Comparison of ENCODE assay signal across 15 cellular contexts in genomic region chr12:56297400-56297799, GRCh38. TPM values are rescaled to one million over a fixed set of nuclear protein-coding genes. Genes with fewer than 3 reads are reported as not detected.
DNase-seq lines count a peak whose midpoint lies in the region; ATAC-seq and TF ChIP-seq lines count a peak whose summit lies in the region.
"Had no signal": no experiment of that assay in that cellular context is flagged by ENCODE, and none has a peak within 500 bp of the region (broad histone marks: within the 10 kb centered on the region; RNA-seq: fewer than 3 reads in every experiment).

No MANE protein-coding gene starts in this region.

- in situ Hi-C loops in G401 (cut with HindIII; ENCODE audit: low sequenced_read_pairs): loop anchor here (10.0 kb wide), 1 partner anchor 93 kb away; no protein-coding TSS in a partner anchor

- H3K9me3 Mint-ChIP-seq in activated CD4-positive, alpha-beta T cell treated with anti-CD3 and anti-CD28 coated beads, Interleukin-2, amount 10 ng/mL, durations not matched to agents 7 days and 5 days: no peaks in the 10 kb centered on the region
- no peaks in the 10 kb centered on the region for H3K9me3 Mint-ChIP-seq in activated naive CD8-positive, alpha-beta T cell treated with anti-CD3 and anti-CD28 coated beads, Interleukin-2, amount 10 ng/mL, durations not matched to agents 7 days and 5 days
- H3K9me3 Mint-ChIP-seq in osteocyte (ENCODE audit: unreplicated experiment): no peaks in the 10 kb centered on the region

- no peak overlapping the region for H3K4me3 Mint-ChIP-seq in activated CD4-positive, alpha-beta T cell treated with anti-CD3 and anti-CD28 coated beads, Interleukin-2, amount 10 ng/mL, durations not matched to agents 7 days and 5 days
- H3K4me3 Mint-ChIP-seq in activated naive CD8-positive, alpha-beta T cell treated with anti-CD3 and anti-CD28 coated beads, Interleukin-2, amount 10 ng/mL, durations not matched to agents 7 days and 5 days: peak overlapping the region; percentile 40
- peak overlapping the region; percentile 10 for H3K4me3 Mint-ChIP-seq in osteocyte (ENCODE audit: unreplicated experiment)

- H3K27ac Mint-ChIP-seq in activated CD4-positive, alpha-beta T cell treated with anti-CD3 and anti-CD28 coated beads, Interleukin-2, amount 10 ng/mL, durations not matched to agents 7 days and 5 days: peak overlapping the region; percentile 11
- peak overlapping the region; percentile 30 for H3K27ac Mint-ChIP-seq in activated naive CD8-positive, alpha-beta T cell treated with anti-CD3 and anti-CD28 coated beads, Interleukin-2, amount 10 ng/mL, durations not matched to agents 7 days and 5 days
- peak overlapping the region; percentile 14 for H3K27ac Mint-ChIP-seq in osteocyte (ENCODE audit: unreplicated experiment)

- POLR2A ChIA-PET in activated CD4-positive, alpha-beta T cell treated with anti-CD3 and anti-CD28 coated beads, Interleukin-2, amount 10 ng/mL, durations not matched to agents 7 days and 5 days (lab: Charles Lee): no interaction called here
- POLR2A ChIA-PET in activated naive CD8-positive, alpha-beta T cell treated with anti-CD3 and anti-CD28 coated beads, Interleukin-2, amount 10 ng/mL, durations not matched to agents 7 days and 5 days (lab: Charles Lee): no interaction called here

- TF ChIP-seq CTCF in osteocyte (IDR thresholded peaks at IDR 0.05): no peak

- ATAC-seq in activated naive CD8-positive, alpha-beta T cell treated with anti-CD3 and anti-CD28 coated beads, Interleukin-2, amount 10 ng/mL, durations not matched to agents 7 days and 5 days (ENCODE audit: low read depth): no peak
- no peak for ATAC-seq in GM19328 (IDR thresholded peaks at IDR 0.05; ENCODE audit: unreplicated experiment)
- ATAC-seq: left lobe of liver had no signal

- H3K36me3 Mint-ChIP-seq in activated CD4-positive, alpha-beta T cell treated with anti-CD3 and anti-CD28 coated beads, Interleukin-2, amount 10 ng/mL, durations not matched to agents 7 days and 5 days (ENCODE audit: low read depth): peaks cover 24% of the 10 kb centered on the region
- H3K36me3 Mint-ChIP-seq in activated naive CD8-positive, alpha-beta T cell treated with anti-CD3 and anti-CD28 coated beads, Interleukin-2, amount 10 ng/mL, durations not matched to agents 7 days and 5 days: peaks cover 22% of the 10 kb centered on the region
- H3K36me3 Mint-ChIP-seq in osteocyte (ENCODE audit: unreplicated experiment): peaks cover 4% of the 10 kb centered on the region

- no peaks in the 10 kb centered on the region for H3K27me3 Mint-ChIP-seq in activated CD4-positive, alpha-beta T cell treated with anti-CD3 and anti-CD28 coated beads, Interleukin-2, amount 10 ng/mL, durations not matched to agents 7 days and 5 days
- no peaks in the 10 kb centered on the region for H3K27me3 Mint-ChIP-seq in activated naive CD8-positive, alpha-beta T cell treated with anti-CD3 and anti-CD28 coated beads, Interleukin-2, amount 10 ng/mL, durations not matched to agents 7 days and 5 days
- H3K27me3 Mint-ChIP-seq in osteocyte (ENCODE audit: unreplicated experiment): no peaks in the 10 kb centered on the region

- CTCF ChIA-PET in activated CD4-positive, alpha-beta T cell treated with anti-CD3 and anti-CD28 coated beads, Interleukin-2, amount 10 ng/mL, durations not matched to agents 7 days and 5 days (lab: Charles Lee): interaction anchor here (1.5 to 2.3 kb wide), 4 partner anchors 8 to 77 kb away, joined by 3 to 8 read pairs (median 4); partner anchors contain the start of gene CNPY2

- peaks cover 60% of the 10 kb centered on the region for H3K4me1 Mint-ChIP-seq in activated CD4-positive, alpha-beta T cell treated with anti-CD3 and anti-CD28 coated beads, Interleukin-2, amount 10 ng/mL, durations not matched to agents 7 days and 5 days
- peaks cover 41% of the 10 kb centered on the region for H3K4me1 Mint-ChIP-seq in activated naive CD8-positive, alpha-beta T cell treated with anti-CD3 and anti-CD28 coated beads, Interleukin-2, amount 10 ng/mL, durations not matched to agents 7 days and 5 days
- peaks cover 41% of the 10 kb centered on the region for H3K4me1 Mint-ChIP-seq in osteocyte (ENCODE audit: unreplicated experiment)

- no peak for DNase-seq in activated CD4-positive, alpha-beta T cell treated with anti-CD3 and anti-CD28 coated beads, Interleukin-2, amount 10 ng/mL, durations not matched to agents 7 days and 5 days
- no peak for DNase-seq in activated CD4-positive, alpha-beta T cell treated with anti-CD3 and anti-CD28 coated beads, Interleukin-2, amount 50 U/mL, for 1 hour
- DNase-seq in LHCN-M2 (ENCODE audit: low read depth): peak; percentile 11
- no peak for DNase-seq in activated naive CD8-positive, alpha-beta T cell treated with anti-CD3 and anti-CD28 coated beads, Interleukin-2, amount 10 ng/mL, durations not matched to agents 7 days and 5 days
- DNase-seq in osteocyte (ENCODE audit: extremely low spot score, unreplicated experiment): no peak
- no peak for DNase-seq in G401 (ENCODE audit: low spot score)
- DNase-seq in NCI-H2171 treated with DMSO at 0.1 percent for 48 hours (lab: John Stamatoyannopoulos, UW): no peak
- DNase-seq: ACHN; activated effector memory CD4-positive, alpha-beta T cell treated with Interleukin-2 at 50 U/mL for 16 hours; DMS 273 treated with DMSO at 0.1 percent for 48 hours; NCI-H1436; Peyer's patch; small intestine had no signal

RNA-seq across cellular contexts. Expression of gene CS, which starts 2.7 kb away (rescaled TPM):
- 100 to 1,000 TPM; 177 to 201 TPM for total RNA-seq in activated CD4-positive, alpha-beta T cell treated with anti-CD3 and anti-CD28 coated beads, Interleukin-2, amount 10 ng/mL, durations not matched to agents 7 days and 5 days
- total RNA-seq in LHCN-M2 (2014; rRNA removed) (156 and 159 TPM in 2 replicates), osteocyte (199 and 206 TPM in 2 replicates)
- polyA plus RNA-seq in LHCN-M2 (2012): 118 TPM
- total RNA-seq in activated naive CD8-positive, alpha-beta T cell treated with anti-CD3 and anti-CD28 coated beads, Interleukin-2, amount 10 ng/mL, durations not matched to agents 7 days and 5 days: 100 to 1,000 TPM; 165 to 176 TPM
- total RNA-seq in G401 (2014; rRNA removed; shearing (Covaris generic)): 56.9 and 64.5 TPM in 2 replicates

RNA-seq across cellular contexts. Expression of gene CNPY2, which starts 18.4 kb away (rescaled TPM):
- total RNA-seq in activated CD4-positive, alpha-beta T cell treated with anti-CD3 and anti-CD28 coated beads, Interleukin-2, amount 10 ng/mL, durations not matched to agents 7 days and 5 days: 100 to 1,000 TPM in 1 of 2 experiments, 10 to 100 TPM in 1; 96.2 to 105 TPM
- total RNA-seq in LHCN-M2 (2014; rRNA removed): 96.3 and 118 TPM in 2 replicates
- polyA plus RNA-seq in LHCN-M2 (2012): 134 TPM
- total RNA-seq in activated naive CD8-positive, alpha-beta T cell treated with anti-CD3 and anti-CD28 coated beads, Interleukin-2, amount 10 ng/mL, durations not matched to agents 7 days and 5 days: 10 to 100 TPM; 85.6 to 89.0 TPM
- total RNA-seq in osteocyte: 154 and 177 TPM in 2 replicates
- total RNA-seq in G401 (2014; rRNA removed; shearing (Covaris generic)): 153 and 218 TPM in 2 replicates

RNA-seq across cellular contexts. Expression of gene COQ10A, which starts 30.7 kb away (rescaled TPM):
- total RNA-seq in activated CD4-positive, alpha-beta T cell treated with anti-CD3 and anti-CD28 coated beads, Interleukin-2, amount 10 ng/mL, durations not matched to agents 7 days and 5 days: 10 to 100 TPM; 15.3 to 17.1 TPM
- total RNA-seq in LHCN-M2 (2014; rRNA removed): 16.5 and 20.8 TPM in 2 replicates
- polyA plus RNA-seq in LHCN-M2 (2012): 14.1 TPM
- total RNA-seq in activated naive CD8-positive, alpha-beta T cell treated with anti-CD3 and anti-CD28 coated beads, Interleukin-2, amount 10 ng/mL, durations not matched to agents 7 days and 5 days: 10 to 100 TPM; 23.3 to 26.0 TPM
- 12.8 and 14.4 TPM in 2 replicates for total RNA-seq in osteocyte
- total RNA-seq in G401 (2014; rRNA removed; shearing (Covaris generic)): 22.3 and 24.2 TPM in 2 replicates

RNA-seq across cellular contexts. Expression of gene PAN2, which starts 36.4 kb away (rescaled TPM):
- total RNA-seq in activated CD4-positive, alpha-beta T cell treated with anti-CD3 and anti-CD28 coated beads, Interleukin-2, amount 10 ng/mL, durations not matched to agents 7 days and 5 days: 10 to 100 TPM; 76.9 to 78.9 TPM
- 17.3 and 29.0 TPM in 2 replicates for total RNA-seq in LHCN-M2 (2014; rRNA removed)
- 5.8 TPM for polyA plus RNA-seq in LHCN-M2 (2012)
- 100 to 1,000 TPM; 106 to 115 TPM for total RNA-seq in activated naive CD8-positive, alpha-beta T cell treated with anti-CD3 and anti-CD28 coated beads, Interleukin-2, amount 10 ng/mL, durations not matched to agents 7 days and 5 days
- total RNA-seq in osteocyte: 52.7 and 56.6 TPM in 2 replicates
- total RNA-seq in G401 (2014; rRNA removed; shearing (Covaris generic)): 16.9 and 18.0 TPM in 2 replicates

RNA-seq across cellular contexts. Expression of gene ANKRD52, which starts 39.2 kb away (rescaled TPM):
- total RNA-seq in activated CD4-positive, alpha-beta T cell treated with anti-CD3 and anti-CD28 coated beads, Interleukin-2, amount 10 ng/mL, durations not matched to agents 7 days and 5 days: 10 to 100 TPM; 39.0 to 45.9 TPM
- total RNA-seq in LHCN-M2 (2014; rRNA removed): 32.6 and 36.9 TPM in 2 replicates
- polyA plus RNA-seq in LHCN-M2 (2012): 57.1 TPM
- total RNA-seq in activated naive CD8-positive, alpha-beta T cell treated with anti-CD3 and anti-CD28 coated beads, Interleukin-2, amount 10 ng/mL, durations not matched to agents 7 days and 5 days: 10 to 100 TPM; 45.3 to 49.4 TPM
- 67.7 and 75.4 TPM in 2 replicates for total RNA-seq in osteocyte
- total RNA-seq in G401 (2014; rRNA removed; shearing (Covaris generic)): 6.2 and 9.0 TPM in 2 replicates
